ENCODE assay signal across 8 cellular contexts in the genomic region with DNA sequence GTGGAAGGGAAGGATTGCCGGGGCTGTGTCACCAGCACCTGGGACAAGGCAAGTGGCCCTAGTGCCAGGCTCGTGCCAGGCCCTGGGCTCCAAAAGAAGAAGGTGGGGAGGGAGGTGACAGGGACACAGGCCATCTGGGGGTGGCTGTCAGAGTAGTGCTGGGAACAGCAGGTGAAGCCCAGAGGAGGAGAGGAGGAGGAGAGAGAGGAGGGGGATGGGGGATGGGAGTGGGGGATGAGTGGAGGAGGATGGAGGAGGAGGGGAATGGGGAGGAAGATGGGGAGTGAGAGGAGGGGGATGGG. TPM values are rescaled to one million over a fixed set of nuclear protein-coding genes. Genes with fewer than 3 reads are reported as not detected.
DNase-seq lines count a peak whose midpoint lies in the region; ATAC-seq and TF ChIP-seq lines count a peak whose summit lies in the region.

No MANE protein-coding gene starts in this region.

- TF ChIP-seq CTCF in DND-41 (IDR thresholded peaks at IDR 0.05; ENCODE audit: borderline replicate concordance, extremely low read depth, low read length, poor library complexity, severe bottlenecking) (no peak), colonic mucosa (IDR thresholded peaks at IDR 0.05) (no peak), neural crest cell (conservative IDR thresholded peaks at IDR 0.05) (no peak)

- H3K4me2 ChIP-seq in DND-41 (ENCODE audit: insufficient read depth, low read length) = peak overlapping the region; percentile 69

- no peaks in the 10 kb centered on the region for H3K27me3 Mint-ChIP-seq in neural crest cell (ENCODE audit: low read depth)

- H3K9me3 Mint-ChIP-seq in neural crest cell = no peaks in the 10 kb centered on the region

- peak overlapping the region; percentile 91 for H3K27ac Mint-ChIP-seq in neural crest cell (ENCODE audit: unreplicated experiment)

- H3K36me3 Mint-ChIP-seq in neural crest cell (ENCODE audit: low read depth) = peaks cover 2% of the 10 kb centered on the region

- H3K9me3 ChIP-seq in DND-41 (ENCODE audit: insufficient read depth, low read length, severe bottlenecking) (no peaks in the 10 kb centered on the region), colonic mucosa (no peaks in the 10 kb centered on the region)

- peaks cover 24% of the 10 kb centered on the region for H3K4me1 Mint-ChIP-seq in neural crest cell

- H3K27ac ChIP-seq in DND-41 (ENCODE audit: low read length) = peak overlapping the region; percentile 94
- peak overlapping the region; percentile 97 for H3K27ac ChIP-seq in colonic mucosa

- intact Hi-C loops in colonic mucosa (cut with DNase I) = no loop called here

- H3K9ac ChIP-seq in DND-41 (ENCODE audit: low read depth, low read length) (peak overlapping the region; percentile 64), colonic mucosa (ENCODE audit: low read depth in 2 of 2, low read length in 2 of 2) (peak overlapping the region; percentile 65 to 77)

- H3K4me3 Mint-ChIP-seq in neural crest cell = peak overlapping the region; percentile 69

- H4K20me1 ChIP-seq in DND-41 (ENCODE audit: insufficient read depth, low read length) = 0 out of 2 replicates have a peak, but pooled peaks cover 8% of the 10 kb centered on the region

- H3K4me3 ChIP-seq in DND-41 (ENCODE audit: low read depth in 1 of 2, low read length in 2 of 2) = peak overlapping the region in 1 of 2 experiments; percentile 54; a peak in 2 of 4 replicates
- peak overlapping the region; percentile 11 for H3K4me3 ChIP-seq in colonic mucosa

- ATAC-seq in DND-41 (ENCODE audit: insufficient read depth, low read depth) = peak; percentile 18
- no peak for ATAC-seq in HG03521 (IDR thresholded peaks at IDR 0.05; ENCODE audit: unreplicated experiment)
- no peak for ATAC-seq in GM18498 (IDR thresholded peaks at IDR 0.05; ENCODE audit: unreplicated experiment)

- H2AFZ ChIP-seq in DND-41 (ENCODE audit: low read depth, low read length) = peak overlapping the region; percentile 74

- H3K4me1 ChIP-seq in DND-41 (ENCODE audit: insufficient read depth, low read length) (peaks cover 40% of the 10 kb centered on the region), colonic mucosa (peaks cover 4% of the 10 kb centered on the region)

- H3K27me3 ChIP-seq in DND-41 (ENCODE audit: insufficient read depth, low read length, poor library complexity) (no peaks in the 10 kb centered on the region), colonic mucosa (no peaks in the 10 kb centered on the region)

- H3K79me2 ChIP-seq in DND-41 (ENCODE audit: insufficient read depth, low read length) = no peaks in the 10 kb centered on the region; the same call in 1 of the 2 replicates

- H3K36me3 ChIP-seq in DND-41 (ENCODE audit: insufficient read depth, low read length) (peaks cover 34% of the 10 kb centered on the region), colonic mucosa (no peaks in the 10 kb centered on the region)

- DNase-seq in DND-41 (no peak), NCI-H82 (lab: John Stamatoyannopoulos, UW) (peak; percentile 85), colonic mucosa (no peak), neural crest cell (ENCODE audit: low read depth, low spot score) (no peak), NAMALWA (ENCODE audit: low spot score) (no peak), NCI-H1930 (lab: John Stamatoyannopoulos, UW) (no peak)

RNA-seq across cellular contexts. Expression of gene LSM4, which starts 18.7 kb away (rescaled TPM):
- total RNA-seq in colonic mucosa (100 to 1,000 TPM; 128 to 308 TPM), neural crest cell (283 and 292 TPM in 2 replicates)

RNA-seq across cellular contexts. Expression of gene JUND, which starts 22.7 kb away (rescaled TPM):
- total RNA-seq in colonic mucosa = 100 to 1,000 TPM; 177 to 418 TPM
- 73.6 and 85.1 TPM in 2 replicates for total RNA-seq in neural crest cell

RNA-seq across cellular contexts. Expression of gene IQCN, which starts 29.9 kb away (rescaled TPM):
- 1 to 10 TPM; 1.7 to 3.0 TPM for total RNA-seq in colonic mucosa
- 2.2 and 2.5 TPM in 2 replicates for total RNA-seq in neural crest cell

RNA-seq across cellular contexts. Expression of gene PGPEP1, which starts 36.3 kb away (rescaled TPM):
- total RNA-seq in colonic mucosa (10 to 100 TPM; 62.6 to 99.0 TPM), neural crest cell (5.2 and 8.3 TPM in 2 replicates)
